Comparison of ENCODE assay signal across 8 cellular contexts in genomic region chr14:91418387-91419043, GRCh38. TPM values are rescaled to one million over a fixed set of nuclear protein-coding genes. Genes with fewer than 3 reads are reported as not detected.
DNase-seq lines count a peak whose midpoint lies in the region; ATAC-seq, FAIRE-seq and TF ChIP-seq lines count a peak whose summit lies in the region.

No MANE protein-coding gene starts in this region.

- TF ChIP-seq CTCF in WERI-Rb-1 (IDR thresholded peaks at IDR 0.05; ENCODE audit: low read depth, low read length), result peak; percentile 91
- TF ChIP-seq CTCF in cardiac fibroblast (IDR thresholded peaks at IDR 0.05; ENCODE audit: low read depth, low read length), result peak; percentile 97
- peak; percentile 94 for TF ChIP-seq CTCF in kidney (IDR thresholded peaks at IDR 0.05; ENCODE audit: borderline replicate concordance, extremely low read depth, insufficient read depth)

- peak overlapping the region in 1 of 2 donors; percentile 15 for H3K9ac ChIP-seq in kidney (ENCODE audit: low read length in 2 of 2)

- H3K4me1 ChIP-seq in kidney (ENCODE audit: control insufficient read depth in 1 of 2, insufficient read depth in 1 of 2, low read depth in 1 of 2, low read length in 2 of 2), result peaks cover 8 to 22% of the 10 kb centered on the region in 2 donors

- DNase-seq in AG08396 (ENCODE audit: low spot score) (peak; percentile 66), GM18507 (ENCODE audit: extremely low spot score, insufficient read length, low read depth) (no peak), NAMALWA (ENCODE audit: low spot score) (peak; percentile 87), WERI-Rb-1 (peak; percentile 75), cardiac fibroblast (ENCODE audit: low read depth in 2 of 2) (peak; percentile 43 to 50), kidney (peak; percentile 88)
- peak; percentile 87 for DNase-seq in stimulated activated CD4-positive, alpha-beta T cell treated with anti-CD3 and anti-CD28 coated beads, Interleukin-15, amount 100 ng/mL, for 24 hours

- H3K27me3 ChIP-seq in WERI-Rb-1 (ENCODE audit: insufficient read depth, low read depth, severe bottlenecking), result no peaks in the 10 kb centered on the region

- H3K4me3 ChIP-seq in WERI-Rb-1 (ENCODE audit: low read depth, low read length), result peak overlapping the region; percentile 66
- peak overlapping the region; percentile 17 to 26 for H3K4me3 ChIP-seq in cardiac fibroblast (replicated peaks in 1 of 2; ENCODE audit: low read depth in 2 of 2, low read length in 2 of 2)
- H3K4me3 ChIP-seq in kidney (ENCODE audit: low read length in 2 of 2), result peak overlapping the region; percentile 56 to 60

- FAIRE-seq in GM18507 (lab: Jason Lieb, UNC) (peak; percentile 85), kidney (lab: Jason Lieb, UNC) (no peak)

- no peak for ATAC-seq in HG02970 (IDR thresholded peaks at IDR 0.05; ENCODE audit: low FRiP score, unreplicated experiment)

- H3K9me3 ChIP-seq in WERI-Rb-1 (ENCODE audit: severe bottlenecking) (no peaks in the 10 kb centered on the region), kidney (ENCODE audit: control insufficient read depth in 1 of 2, low read length in 2 of 2) (no peaks in the 10 kb centered on the region)

- H3K27ac ChIP-seq in WERI-Rb-1 (peak overlapping the region; percentile 79), kidney (ENCODE audit: low read depth in 2 of 2, low read length in 2 of 2) (peak overlapping the region in 1 of 2 donors; percentile 51)

- H3K36me3 ChIP-seq in WERI-Rb-1, result peaks cover 34% of the 10 kb centered on the region
- H3K36me3 ChIP-seq in kidney (ENCODE audit: control insufficient read depth in 1 of 2, insufficient read depth in 2 of 2, low read length in 2 of 2), result no peaks in the 10 kb centered on the region

- intact Hi-C loops in kidney (cut with DNase I), result loop anchor here (5.0 kb wide), 1 partner anchor 91 kb away; no protein-coding TSS in a partner anchor

RNA-seq across cellular contexts. Expression of gene CCDC88C, which starts 0.9 kb away (rescaled TPM):
- 32.8 TPM for total RNA-seq in kidney
- 6.6 TPM for polyA plus RNA-seq in kidney (ENCODE audit: insufficient read depth, low read depth, low replicate concordance)
